ENCODE assay signal across 7 cellular contexts in the genomic region with DNA sequence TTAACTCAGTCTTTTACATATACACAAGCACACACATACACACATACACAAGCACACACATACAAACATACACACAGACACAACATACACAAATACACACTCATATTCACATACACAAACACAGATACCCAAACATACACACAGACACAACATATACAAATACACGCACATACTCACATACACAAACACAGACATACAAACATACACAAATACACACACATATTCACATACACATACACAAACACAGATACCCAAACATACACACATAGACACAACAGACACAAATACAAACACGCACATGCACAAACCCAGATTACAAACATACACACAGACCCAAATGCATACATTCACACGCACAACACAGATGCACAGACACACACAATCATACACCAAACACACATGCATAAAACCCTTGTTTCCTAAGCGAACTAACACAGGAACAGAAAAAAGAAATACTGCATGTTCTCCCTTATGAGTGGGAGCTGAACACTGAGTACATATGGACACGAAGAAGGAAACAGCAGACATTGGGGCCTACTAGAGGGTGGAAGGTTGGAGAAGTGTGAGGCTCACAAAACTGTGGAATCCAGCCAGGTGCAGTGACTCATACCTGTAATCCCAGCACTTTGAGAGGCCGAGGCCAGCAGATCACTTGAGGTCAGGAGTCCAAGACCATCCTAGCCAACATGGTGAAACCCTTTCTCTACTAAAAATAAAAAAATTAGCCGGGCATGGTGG. TPM values are rescaled to one million over a fixed set of nuclear protein-coding genes. Genes with fewer than 3 reads are reported as not detected.
DNase-seq lines count a peak whose midpoint lies in the region; FAIRE-seq and TF ChIP-seq lines count a peak whose summit lies in the region.

No MANE protein-coding gene starts in this region.

- peaks cover 21% of the 10 kb centered on the region; the same call in 1 of the 2 replicates for H3F3A ChIP-seq in PC-9 (ENCODE audit: insufficient read depth, low read depth)
- H3F3A ChIP-seq in neural progenitor cell (ENCODE audit: low read depth) = no peaks in the 10 kb centered on the region

- H3K9me3 ChIP-seq in PC-9 (ENCODE audit: insufficient read depth, low read depth) = no peaks in the 10 kb centered on the region
- no peaks in the 10 kb centered on the region for H3K9me3 ChIP-seq in colonic mucosa
- no peaks in the 10 kb centered on the region for H3K9me3 ChIP-seq in neural progenitor cell (ENCODE audit: low read depth)

- CTCF ChIA-PET in PC-9 (lab: Charles Lee) = no interaction called here

- no peaks in the 10 kb centered on the region for H3K36me3 Mint-ChIP-seq in neural progenitor cell

- intact Hi-C loops in PC-9 (cut with micrococcal nuclease; ENCODE audit: unreplicated experiment) = loop anchor here (10.0 kb wide), 1 partner anchor 319 kb away; a partner anchor contains a TSS
- intact Hi-C loops in colonic mucosa (cut with DNase I) = loop anchor here (10.0 kb wide), 1 partner anchor 149 kb away; no protein-coding TSS in a partner anchor
- intact Hi-C loops in posterior cingulate gyrus (cut with DNase I) = no loop called here

- no peaks in the 10 kb centered on the region for H3K36me3 ChIP-seq in PC-9 (ENCODE audit: low read depth)
- no peaks in the 10 kb centered on the region for H3K36me3 ChIP-seq in colonic mucosa
- no peaks in the 10 kb centered on the region for H3K36me3 ChIP-seq in neural progenitor cell

- no peak overlapping the region for H3K9ac ChIP-seq in colonic mucosa (ENCODE audit: low read depth in 2 of 2, low read length in 2 of 2)
- no peak overlapping the region for H3K9ac ChIP-seq in neural progenitor cell

- no peaks in the 10 kb centered on the region for H3K9me3 Mint-ChIP-seq in neural progenitor cell

- peaks cover 46% of the 10 kb centered on the region for H3K4me1 ChIP-seq in PC-9 (replicated peaks; ENCODE audit: insufficient read depth)
- no peaks in the 10 kb centered on the region for H3K4me1 ChIP-seq in colonic mucosa
- H3K4me1 ChIP-seq in neural progenitor cell = no peaks in the 10 kb centered on the region

- no peaks in the 10 kb centered on the region for H3K9me2 ChIP-seq in PC-9 (ENCODE audit: insufficient read depth)

- H4K20me1 ChIP-seq in PC-9 (ENCODE audit: insufficient read depth) = no peaks in the 10 kb centered on the region
- no peaks in the 10 kb centered on the region for H4K20me1 ChIP-seq in neural progenitor cell (ENCODE audit: low read depth)

- H2AFZ ChIP-seq in PC-9 (no peak overlapping the region), neural progenitor cell (replicated peaks) (no peak overlapping the region)

- H3K4me2 ChIP-seq in PC-9 (peak overlapping the region; percentile 38), neural progenitor cell (no peak overlapping the region)

- H3K4me1 Mint-ChIP-seq in neural progenitor cell = peaks cover 11% of the 10 kb centered on the region

- POLR2A ChIA-PET in PC-9 (lab: Charles Lee; ENCODE audit: unreplicated experiment) = interaction anchor here (1.0 kb wide), 1 partner anchor 102 kb away, joined by 3 read pairs; no protein-coding TSS in a partner anchor

- DNase-seq in H54 (ENCODE audit: insufficient read length, low spot score) (no peak), PC-9 (peak; percentile 62 to 82), colonic mucosa (peak; percentile 87), neural progenitor cell (ENCODE audit: low spot score) (no peak), posterior cingulate gyrus (no peak), OCI-M1 (lab: John Stamatoyannopoulos, UW) (no peak)
- no peak for DNase-seq in stimulated activated naive CD4-positive, alpha-beta T cell (lab: John Stamatoyannopoulos, UW)

- H3K27me3 ChIP-seq in PC-9 (ENCODE audit: insufficient read depth, low read depth) (no peaks in the 10 kb centered on the region), colonic mucosa (no peaks in the 10 kb centered on the region), neural progenitor cell (no peaks in the 10 kb centered on the region)

- no peak overlapping the region for H3K27ac ChIP-seq in PC-9
- H3K27ac ChIP-seq in colonic mucosa = no peak overlapping the region
- no peak overlapping the region for H3K27ac ChIP-seq in neural progenitor cell

- H3K4me3 ChIP-seq in PC-9 = no peak overlapping the region
- no peak overlapping the region for H3K4me3 ChIP-seq in colonic mucosa
- H3K4me3 ChIP-seq in neural progenitor cell = no peak overlapping the region

- H3K4me3 Mint-ChIP-seq in neural progenitor cell = no peak overlapping the region

- H3K27me3 Mint-ChIP-seq in neural progenitor cell (ENCODE audit: insufficient read depth, low read depth) = peaks cover 4% of the 10 kb centered on the region

- no peak for TF ChIP-seq POLR2A in H54 (IDR thresholded peaks at IDR 0.05; ENCODE audit: low read depth, low read length)

- TF ChIP-seq CTCF in PC-9 (conservative IDR thresholded peaks at IDR 0.05) = no peak
- no peak for TF ChIP-seq CTCF in colonic mucosa (IDR thresholded peaks at IDR 0.05)
- TF ChIP-seq CTCF in neural progenitor cell (IDR thresholded peaks at IDR 0.05) = no peak

- H3K79me2 ChIP-seq in PC-9 (ENCODE audit: low read depth) = no peaks in the 10 kb centered on the region
- H3K79me2 ChIP-seq in neural progenitor cell (ENCODE audit: low read depth) = no peaks in the 10 kb centered on the region

- H3K27ac Mint-ChIP-seq in neural progenitor cell = peak overlapping the region; percentile 0

- peak; percentile 72 for FAIRE-seq in H54 (lab: Jason Lieb, UNC)

- no TSS peak for BruUV-seq in PC-9 (replicated peaks; lab: Mats Ljungman, UMichigan)

RNA-seq across cellular contexts. Expression of a gene that starts 34.2 kb away (rescaled TPM):
- total RNA-seq in PC-9 (2021) (51.0 and 60.3 TPM in 2 replicates), colonic mucosa (10 to 100 TPM; 15.6 to 26.2 TPM), neural progenitor cell (ENCODE audit: low replicate concordance) (9.1 and 18.9 TPM in 2 replicates)

RNA-seq across cellular contexts. Expression of a gene that starts 53.4 kb away (rescaled TPM):
- 10.4 and 14.6 TPM in 2 replicates for total RNA-seq in PC-9 (2021)
- total RNA-seq in colonic mucosa = 10 to 100 TPM; 13.3 to 15.2 TPM
- 16.2 and 16.5 TPM in 2 replicates for total RNA-seq in neural progenitor cell (ENCODE audit: low replicate concordance)

RNA-seq across cellular contexts. Expression of a gene that starts 53.8 kb away (rescaled TPM):
- total RNA-seq in PC-9 (2021) (4.9 and 5.3 TPM in 2 replicates), colonic mucosa (1 to 10 TPM in 1 of 2 donors, under 1 TPM in 1; 0.62 to 1.2 TPM), neural progenitor cell (ENCODE audit: low replicate concordance) (0.09 TPM in 1 of 2 replicates, not detected in the other)

Comparison
In these comparisons a context has a peak if more than half of its experiments do, and no peak if none do; other contexts are left out.
1. DNase-seq: peak in PC-9 (2 of 2) and colonic mucosa (single experiment); none in H54 (single experiment), neural progenitor cell (single experiment), posterior cingulate gyrus (0 of 10), stimulated activated naive CD4-positive, alpha-beta T cell (0 of 6) and OCI-M1 (single experiment).